ENCODE assay signal across 5 cellular contexts in the genomic region with DNA sequence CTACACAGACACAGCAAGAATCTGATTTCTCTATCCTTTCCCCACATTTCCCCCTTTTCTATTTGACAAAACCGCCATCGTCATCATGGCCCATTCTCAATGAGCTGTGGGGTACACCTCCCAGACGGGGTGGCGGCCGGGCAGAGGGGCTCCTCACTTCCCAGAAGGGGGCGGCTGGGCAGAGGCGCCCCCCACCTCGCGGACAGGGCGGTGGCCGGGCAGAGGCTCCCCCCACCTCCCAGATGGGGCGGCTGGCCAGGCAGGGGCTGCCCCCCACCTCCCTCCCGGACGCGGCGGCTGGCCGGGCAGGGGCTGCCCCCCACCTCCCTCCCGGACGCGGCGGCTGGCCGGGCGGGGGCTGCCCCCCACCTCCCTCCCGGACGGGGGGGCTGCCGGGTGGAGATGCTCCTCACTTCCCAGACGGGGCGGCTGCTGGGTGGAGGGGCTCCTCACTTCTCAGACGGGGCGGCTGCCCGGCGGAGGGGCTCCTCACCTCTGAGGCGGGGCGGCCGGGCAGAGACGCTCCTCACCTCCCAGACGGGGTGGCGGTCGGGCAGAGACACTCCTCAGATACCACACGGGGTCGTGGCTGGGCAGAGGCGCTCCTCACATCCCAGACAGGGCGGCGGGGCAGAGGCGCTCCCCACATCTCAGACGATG. TPM values are rescaled to one million over a fixed set of nuclear protein-coding genes. Genes with fewer than 3 reads are reported as not detected.
"Had no signal": no experiment of that assay in that cellular context is flagged by ENCODE, and none has a peak within 500 bp of the region (broad histone marks: within the 10 kb centered on the region; RNA-seq: fewer than 3 reads in every experiment).

No MANE protein-coding gene starts in this region.

RNA-seq across cellular contexts. Expression of a gene that starts 20.8 kb away (rescaled TPM):
- total RNA-seq: SJSA1 had no signal
- polyA plus RNA-seq: IgD-negative memory B cell had no signal

RNA-seq across cellular contexts. Expression of a gene that starts 42.3 kb away (rescaled TPM):
- total RNA-seq: K562, M059J, Right ventricle myocardium superior, SJSA1 had no signal
- polyA plus RNA-seq: IgD-negative memory B cell, K562 had no signal
